ENCODE assay signal across 23 cellular contexts in the genomic region with DNA sequence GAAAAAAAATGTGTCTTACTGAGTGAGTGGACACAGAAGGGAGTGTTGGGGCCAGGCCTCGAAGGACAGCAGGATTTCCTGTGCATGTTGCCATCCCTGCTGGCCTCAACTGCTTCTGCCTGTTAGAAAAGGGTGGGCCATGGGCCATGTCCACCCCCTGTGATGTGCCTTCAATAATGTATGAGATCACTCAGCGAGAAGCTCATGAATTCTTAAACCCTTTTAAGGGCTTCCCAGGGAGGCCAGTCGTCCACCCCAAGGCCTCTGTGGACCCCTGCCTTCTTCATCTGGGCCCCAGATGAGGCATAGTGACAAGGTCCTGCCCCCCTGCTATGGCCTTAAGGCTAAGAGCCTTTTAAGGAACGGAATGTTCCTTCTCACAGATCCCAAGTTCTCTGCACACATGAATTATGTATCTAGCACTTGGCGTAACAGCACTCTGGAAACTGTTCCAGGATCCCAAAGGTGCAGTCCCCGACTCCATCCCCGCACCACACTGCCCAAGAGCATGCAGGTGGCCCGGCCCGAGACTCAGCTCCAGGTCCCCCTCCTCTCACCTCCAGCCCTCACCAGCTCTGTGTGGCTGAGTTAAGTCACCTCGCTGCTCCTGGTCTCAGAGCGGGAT. TPM values are rescaled to one million over a fixed set of nuclear protein-coding genes. Genes with fewer than 3 reads are reported as not detected.
DNase-seq lines count a peak whose midpoint lies in the region; ATAC-seq, FAIRE-seq and TF ChIP-seq lines count a peak whose summit lies in the region.
"Had no signal": no experiment of that assay in that cellular context is flagged by ENCODE, and none has a peak within 500 bp of the region (broad histone marks: within the 10 kb centered on the region; RNA-seq: fewer than 3 reads in every experiment).

No MANE protein-coding gene starts in this region.

- H4K91ac ChIP-seq in H1 (replicated peaks; ENCODE audit: insufficient read length, low read length), result no peak overlapping the region

- no peak overlapping the region for H2AK5ac ChIP-seq in H1 (ENCODE audit: low read depth, low read length)

- no peaks in the 10 kb centered on the region for H3K9me3 ChIP-seq in H1 (ENCODE audit: insufficient read depth in 2 of 2, low read depth in 1 of 2, low read length in 1 of 2)
- no peaks in the 10 kb centered on the region for H3K9me3 ChIP-seq in lower lobe of right lung
- H3K9me3 ChIP-seq in upper lobe of right lung, result no peaks in the 10 kb centered on the region
- H3K9me3 ChIP-seq: SJSA1 had no signal

- TF ChIP-seq EP300 in H1 (IDR thresholded peaks at IDR 0.05; ENCODE audit: borderline replicate concordance in 1 of 2, low read depth in 2 of 2, low read length in 2 of 2), result no peak

- H2BK120ac ChIP-seq in H1 (replicated peaks; ENCODE audit: low read depth, low read length), result no peak overlapping the region

- H3K9ac ChIP-seq in H1 (replicated peaks in 1 of 4; ENCODE audit: extremely low read depth in 1 of 4, low read depth in 3 of 4, low read length in 3 of 4), result no peak overlapping the region

- H2AFZ ChIP-seq in H1 (ENCODE audit: low read length), result no peak overlapping the region
- H2AFZ ChIP-seq: PC-9 had no signal

- 85% methylated on average over 11 of the region's 11 CpGs; no CpG with 5 or more reads in 1 of the 2 experiments for WGBS in H1 (ENCODE audit: extremely low coverage in 1 of 2, insufficient coverage in 1 of 2, insufficient read length in 1 of 2, insufficient replicate concordance in 2 of 2, low coverage in 1 of 2, low lambda C conversion rate in 2 of 2, missing lambda C conversion rate in 1 of 2), 2 experiments

- no peak overlapping the region for H3K18ac ChIP-seq in H1 (ENCODE audit: extremely low read depth, low read length)

- ATAC-seq in lower lobe of right lung, result peak; percentile 91 to 92
- ATAC-seq in upper lobe of right lung, result peak; percentile 92
- ATAC-seq in stimulated activated memory B cell treated with anti-CD40 and anti-IgM and Interleukin-4, amounts not matched to agents 10 μg/mL and 1 μg/mL and 100 μg/mL, for 72 hours, result no peak
- no peak for ATAC-seq in GM19324 (IDR thresholded peaks at IDR 0.05; ENCODE audit: low FRiP score, unreplicated experiment)

- H3K36me3 Mint-ChIP-seq in stimulated activated memory B cell treated with anti-CD40 and anti-IgM and Interleukin-4, amounts not matched to agents 10 μg/mL and 1 μg/mL and 100 μg/mL, for 72 hours, result no peaks in the 10 kb centered on the region

- no peaks in the 10 kb centered on the region for H3K4me1 Mint-ChIP-seq in stimulated activated memory B cell treated with anti-CD40 and anti-IgM and Interleukin-4, amounts not matched to agents 10 μg/mL and 1 μg/mL and 100 μg/mL, for 72 hours

- H3K23me2 ChIP-seq in H1 (ENCODE audit: low read depth, low read length), result no peaks in the 10 kb centered on the region

- no peak overlapping the region for H3K4ac ChIP-seq in H1 (replicated peaks; ENCODE audit: insufficient read length, low read depth, low read length)

- H3K4me3 ChIP-seq in H1 (ENCODE audit: extremely low read depth in 1 of 4, insufficient read depth in 2 of 4, low read depth in 3 of 4, low read length in 4 of 4) (no peak overlapping the region), lower lobe of right lung (no peak overlapping the region), upper lobe of right lung (no peak overlapping the region)
- H3K4me3 ChIP-seq: PC-9, SJSA1 had no signal

- H3K27me3 ChIP-seq in H1 (replicated peaks in 1 of 4; ENCODE audit: control insufficient read depth in 3 of 4, extremely low read depth in 1 of 4, insufficient read depth in 3 of 4, low read length in 3 of 4) (no peaks in the 10 kb centered on the region; a peak in 1 of 7 replicates), lower lobe of right lung (ENCODE audit: low read depth) (no peaks in the 10 kb centered on the region), upper lobe of right lung (no peaks in the 10 kb centered on the region)
- H3K27me3 ChIP-seq: SJSA1 had no signal

- no peak overlapping the region for H4K5ac ChIP-seq in H1 (ENCODE audit: insufficient read length, low read depth, low read length)

- no peak for TF ChIP-seq RAD21 in H1 (IDR thresholded peaks at IDR 0.05 in 1 of 2, conservative IDR thresholded peaks at IDR 0.05 in 1 of 2; ENCODE audit: low read depth in 2 of 2, low read length in 2 of 2)

- H3K14ac ChIP-seq in H1 (ENCODE audit: insufficient read length), result no peak overlapping the region

- no peak overlapping the region for H3K4me2 ChIP-seq in H1 (ENCODE audit: insufficient read depth in 1 of 2, low read depth in 2 of 2, low read length in 2 of 2)
- H3K4me2 ChIP-seq: PC-9 had no signal

- H2BK20ac ChIP-seq in H1 (ENCODE audit: low read length), result no peak overlapping the region; the same call in 1 of the 2 replicates

- TF ChIP-seq CTCF in H1 (IDR thresholded peaks at IDR 0.05; ENCODE audit: control extremely low read depth in 1 of 3, insufficient read depth in 1 of 3, low read depth in 1 of 3, low read length in 3 of 3) (no peak), lower lobe of right lung (IDR thresholded peaks at IDR 0.05) (no peak), upper lobe of right lung (IDR thresholded peaks at IDR 0.05) (no peak)

- H3K9me3 Mint-ChIP-seq in stimulated activated memory B cell treated with anti-CD40 and anti-IgM and Interleukin-4, amounts not matched to agents 10 μg/mL and 1 μg/mL and 100 μg/mL, for 72 hours, result no peaks in the 10 kb centered on the region

- peak overlapping the region; percentile 26; the same call in 1 of the 2 replicates for H4K8ac ChIP-seq in H1 (ENCODE audit: extremely low read depth, insufficient read depth, low read length)

- no peak for TF ChIP-seq POLR2A in H1 (IDR thresholded peaks at IDR 0.05; ENCODE audit: control extremely low read depth in 1 of 2, low read depth in 2 of 2, low read length in 2 of 2)

- intact Hi-C loops in lower lobe of right lung (cut with DNase I), result no loop called here
- intact Hi-C loops in upper lobe of right lung (cut with DNase I), result no loop called here

- H3K27me3 Mint-ChIP-seq in stimulated activated memory B cell treated with anti-CD40 and anti-IgM and Interleukin-4, amounts not matched to agents 10 μg/mL and 1 μg/mL and 100 μg/mL, for 72 hours, result peaks cover 33% of the 10 kb centered on the region

- no peaks in the 10 kb centered on the region; a peak in 1 of 7 replicates for H3K4me1 ChIP-seq in H1 (replicated peaks in 1 of 4; ENCODE audit: control insufficient read depth in 3 of 4, insufficient read depth in 4 of 4, low read length in 3 of 4)
- no peaks in the 10 kb centered on the region for H3K4me1 ChIP-seq in lower lobe of right lung
- peaks cover 7% of the 10 kb centered on the region for H3K4me1 ChIP-seq in upper lobe of right lung
- H3K4me1 ChIP-seq: SJSA1 had no signal

- H2BK5ac ChIP-seq in H1 (ENCODE audit: low read depth, low read length), result no peak overlapping the region

- H3K79me1 ChIP-seq in H1 (ENCODE audit: low read depth, low read length), result no peaks in the 10 kb centered on the region

- no peak overlapping the region for H2BK12ac ChIP-seq in H1 (ENCODE audit: low read depth, low read length)

- CTCF ChIA-PET in H1 (lab: Charles Lee; ENCODE audit: partially characterized antibody), result interaction anchor here (0.8 to 2.0 kb wide), 6 partner anchors 8 to 218 kb away, joined by 3 to 9 read pairs (median 4); partner anchors contain the start of gene C14orf132

- DNase-seq in H1 (ENCODE audit: low read depth in 1 of 2, low spot score in 2 of 2), result no peak
- peak; percentile 81 for DNase-seq in lower lobe of right lung
- DNase-seq in retina, result peak; percentile 76
- DNase-seq in upper lobe of right lung, result peak; percentile 85
- DNase-seq in GDM1 (lab: John Stamatoyannopoulos, UW), result no peak
- DNase-seq: Calu3, DMS79 treated with DMSO at 0.1 percent for 48 hours, GOT3, HCEC 1CT, NCI-H1048, NCI-H1417 treated with DMSO at 0.1 percent for 48 hours, NCI-H1694 treated with DMSO at 0.1 percent for 48 hours, NCI-H2081, NCI-H2227 treated with DMSO at 0.1 percent for 48 hours, NCI-H526 treated with DMSO at 0.1 percent for 48 hours, PC-9, Right ventricle myocardium superior, RPMI8226 had no signal

- no peak overlapping the region for H3K27ac Mint-ChIP-seq in stimulated activated memory B cell treated with anti-CD40 and anti-IgM and Interleukin-4, amounts not matched to agents 10 μg/mL and 1 μg/mL and 100 μg/mL, for 72 hours

- no peak overlapping the region for H3K56ac ChIP-seq in H1 (replicated peaks; ENCODE audit: insufficient read length, low read depth, low read length)

- H2BK15ac ChIP-seq in H1 (ENCODE audit: low read length), result 0 out of 2 replicates have a peak overlapping the region, but pooled peaks have one; percentile 1

- no peak overlapping the region for H3K23ac ChIP-seq in H1 (ENCODE audit: insufficient read length)

- POLR2A ChIA-PET in H1 (lab: Charles Lee; ENCODE audit: partially characterized antibody), result no interaction called here

- no peaks in the 10 kb centered on the region for H3K36me3 ChIP-seq in H1 (ENCODE audit: control insufficient read depth in 2 of 4, insufficient read depth in 4 of 4, low read length in 3 of 4)
- no peaks in the 10 kb centered on the region for H3K36me3 ChIP-seq in lower lobe of right lung
- H3K36me3 ChIP-seq in upper lobe of right lung, result no peaks in the 10 kb centered on the region
- H3K36me3 ChIP-seq: SJSA1 had no signal

- FAIRE-seq in H1 (lab: Jason Lieb, UNC), result no peak
- FAIRE-seq: GM18507 had no signal

- no peaks in the 10 kb centered on the region for H3K79me2 ChIP-seq in H1 (ENCODE audit: control insufficient read depth in 1 of 2, insufficient read depth in 2 of 2, low read length in 2 of 2)

- H3K27ac ChIP-seq in H1 (ENCODE audit: low read depth, low read length), result no peak overlapping the region
- peak overlapping the region; percentile 78 for H3K27ac ChIP-seq in lower lobe of right lung
- H3K27ac ChIP-seq in upper lobe of right lung, result peak overlapping the region; percentile 79
- H3K27ac ChIP-seq: PC-9, SJSA1 had no signal

- no peaks in the 10 kb centered on the region for H4K20me1 ChIP-seq in H1 (replicated peaks in 1 of 2; ENCODE audit: control insufficient read depth in 1 of 2, insufficient read depth in 2 of 2, low read length in 2 of 2)

- no peak overlapping the region for H3K4me3 Mint-ChIP-seq in stimulated activated memory B cell treated with anti-CD40 and anti-IgM and Interleukin-4, amounts not matched to agents 10 μg/mL and 1 μg/mL and 100 μg/mL, for 72 hours

TF ChIP-seq in H1, 55 proteins besides CTCF, POLR2A, EP300 and RAD21 (continues in another document):
- no peak for TF ChIP-seq ASH2L (IDR thresholded peaks at IDR 0.05; ENCODE audit: low read length)
- TF ChIP-seq KDM4A (IDR thresholded peaks at IDR 0.05; ENCODE audit: low read depth, low read length, severe bottlenecking), result no peak

RNA-seq across cellular contexts. Expression of gene C14orf132, which starts 8.9 kb away (rescaled TPM):
- 32.0 and 32.5 TPM in 2 replicates for total RNA-seq in H1 (2021; fragmentation: NEBNext Ultra II Directional; extraction: Animal tissue kit (Norgen Biotek cat#: 25700))
- 11.7 and 16.6 TPM in 2 replicates for polyA plus RNA-seq in H1 (2011; rRNA removed)
- 13.6 TPM for polyA plus RNA-seq in H1 (2011; cell fraction: cytosol; rRNA removed)
- 22.3 TPM for polyA plus RNA-seq in H1 (2011; cell fraction: nucleus; rRNA removed)
- polyA plus RNA-seq in H1 (2012, experiment 1 of 2), result 16.5 to 22.5 TPM (median 19.6 TPM) in 4 replicates
- 10.7 TPM for polyA plus RNA-seq in H1 (2012, experiment 2 of 2)
- 24.9 TPM for polyA plus RNA-seq in H1 (2013, experiment 1 of 2)
- polyA plus RNA-seq in H1 (2013, experiment 2 of 2), result 23.5 TPM
- 25.6 and 30.3 TPM in 2 replicates for polyA minus RNA-seq in H1 (2011; rRNA and poly(A)+ RNA removed)
- polyA minus RNA-seq in H1 (2011; cell fraction: cytosol; rRNA and poly(A)+ RNA removed), result 14.3 TPM
- 31.5 TPM for polyA minus RNA-seq in H1 (2011; cell fraction: nucleus; rRNA and poly(A)+ RNA removed)
- total RNA-seq in lower lobe of right lung (44.8 TPM), upper lobe of right lung (63.1 TPM)
- total RNA-seq: HT-29, PC-9 had no signal

Comparison
In these comparisons a context has a peak if more than half of its experiments do, and no peak if none do; other contexts are left out.
1. DNase-seq: peak in lower lobe of right lung (single experiment), retina (single experiment) and upper lobe of right lung (single experiment); none in H1 (0 of 2) and GDM1 (single experiment).
2. ATAC-seq: peak in lower lobe of right lung (2 of 2) and upper lobe of right lung (single experiment); none in stimulated activated memory B cell treated with anti-CD40 and anti-IgM and Interleukin-4, amounts not matched to agents 10 μg/mL and 1 μg/mL and 100 μg/mL, for 72 hours (single experiment) and GM19324 (single experiment).